In the genomic region with DNA sequence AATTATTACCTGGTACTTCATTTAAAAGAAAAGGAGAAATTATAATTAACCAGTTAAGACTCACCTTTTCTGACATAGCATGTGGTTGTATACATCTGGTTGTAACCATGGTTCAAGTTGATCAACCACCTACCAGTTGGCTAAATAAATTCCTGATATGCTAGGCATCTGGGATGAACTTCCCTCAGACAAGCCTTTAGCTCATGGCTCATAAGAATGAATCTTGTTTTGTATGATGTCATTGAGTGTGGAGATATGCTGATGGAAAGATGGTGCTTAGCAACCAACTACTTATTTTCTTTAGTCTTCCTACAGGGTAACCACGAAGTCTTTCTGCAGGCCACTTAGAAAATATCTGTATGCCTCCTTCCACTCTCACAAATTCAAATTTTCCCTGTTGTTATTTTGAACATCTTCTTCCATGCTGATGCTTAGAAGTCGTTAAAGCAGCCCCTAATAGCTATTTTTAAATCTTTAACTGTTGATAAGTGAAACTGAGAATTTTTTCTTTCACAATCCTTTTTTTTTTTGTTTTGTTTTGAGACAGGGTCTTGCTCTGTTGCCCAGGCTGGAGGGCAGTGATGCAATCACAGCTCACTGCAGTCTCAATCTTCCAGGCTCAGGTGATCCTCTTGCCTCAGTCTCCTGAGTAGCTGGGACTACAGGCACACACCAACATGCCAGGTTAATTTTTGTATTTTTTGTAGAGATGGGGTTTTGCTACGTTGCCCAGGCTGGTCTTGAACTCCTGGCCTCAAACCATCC, we compare ENCODE assay signal across 15 cellular contexts. TPM values are rescaled to one million over a fixed set of nuclear protein-coding genes. Genes with fewer than 3 reads are reported as not detected.
A peak's percentile ranks its signal among the peaks of the same experiment; 100 is the strongest.
DNase-seq lines count a peak whose midpoint lies in the region; ATAC-seq and TF ChIP-seq lines count a peak whose summit lies in the region.
"Had no signal": no experiment of that assay in that cellular context is flagged by ENCODE, and none has a peak within 500 bp of the region (broad histone marks: within the 10 kb centered on the region; RNA-seq: fewer than 3 reads in every experiment).

No MANE protein-coding gene starts in this region.

- H3F3A ChIP-seq in PC-9 (ENCODE audit: insufficient read depth, low read depth) = peaks cover 20% of the 10 kb centered on the region

- no peak overlapping the region for H2AFZ ChIP-seq in PC-9

- H3K9me2 ChIP-seq in PC-9 (ENCODE audit: insufficient read depth) = no peaks in the 10 kb centered on the region

- peaks cover 60% of the 10 kb centered on the region for H3K4me1 ChIP-seq in PC-9 (replicated peaks; ENCODE audit: insufficient read depth)
- H3K4me1 ChIP-seq: esophagus muscularis mucosa, Peyer's patch had no signal

- CTCF ChIA-PET in PC-9 (lab: Charles Lee) = interaction anchor here (0.6 kb wide), 1 partner anchor 40 kb away, joined by 3 read pairs; no protein-coding TSS in a partner anchor

- no peaks in the 10 kb centered on the region for H3K36me3 ChIP-seq in PC-9 (ENCODE audit: low read depth)
- no peaks in the 10 kb centered on the region for H3K36me3 ChIP-seq in H7 (replicated peaks; ENCODE audit: control insufficient read depth, insufficient read depth, low read length)
- H3K36me3 ChIP-seq: esophagus muscularis mucosa, Peyer's patch had no signal

- POLR2A ChIA-PET in PC-9 (lab: Charles Lee; ENCODE audit: unreplicated experiment) = no interaction called here

- H3K27me3 ChIP-seq in PC-9 (ENCODE audit: insufficient read depth, low read depth) = no peaks in the 10 kb centered on the region
- H3K27me3 ChIP-seq in H7 (ENCODE audit: control insufficient read depth, insufficient read depth, low read length) = no peaks in the 10 kb centered on the region
- H3K27me3 ChIP-seq: esophagus muscularis mucosa, Peyer's patch had no signal

- BruUV-seq in PC-9 (replicated peaks; lab: Mats Ljungman, UMichigan) = no TSS peak

- intact Hi-C loops in PC-9 (cut with micrococcal nuclease; ENCODE audit: unreplicated experiment) = no loop called here

- no peak for TF ChIP-seq CTCF in PC-9 (conservative IDR thresholded peaks at IDR 0.05)

- H3K4me3 ChIP-seq in PC-9 (no peak overlapping the region), skeletal muscle cell (ENCODE audit: low read depth, low read length) (no peak overlapping the region), H7 (ENCODE audit: insufficient read depth, low read depth, low read length) (no peak overlapping the region)
- H3K4me3 ChIP-seq: esophagus muscularis mucosa, Peyer's patch had no signal

- no peaks in the 10 kb centered on the region for H4K20me1 ChIP-seq in PC-9 (ENCODE audit: insufficient read depth)

- peaks cover 12% of the 10 kb centered on the region for H3K9me3 ChIP-seq in PC-9 (ENCODE audit: insufficient read depth, low read depth)
- H3K9me3 ChIP-seq: esophagus muscularis mucosa, Peyer's patch had no signal

- no peaks in the 10 kb centered on the region for H3K79me2 ChIP-seq in PC-9 (ENCODE audit: low read depth)

- DNase-seq in PC-9 (no peak), epithelial cell of prostate (ENCODE audit: low read depth, low spot score) (peak; percentile 86), skeletal muscle cell (ENCODE audit: low read depth) (peak; percentile 68), H7 (no peak)
- DNase-seq in effector CD4-positive, alpha-beta T cell = no peak
- DNase-seq: anterior cingulate cortex, KG1, kidney, NCI-H2171 treated with DMSO at 0.1 percent for 48 hours, Peyer's patch had no signal

- H3K4me2 ChIP-seq in PC-9 = no peak overlapping the region

- H3K27ac ChIP-seq in PC-9 (peak overlapping the region; percentile 77), epithelial cell of prostate (peak overlapping the region; percentile 97)
- H3K27ac ChIP-seq: esophagus muscularis mucosa, Peyer's patch had no signal

- ATAC-seq in GM19351 (IDR thresholded peaks at IDR 0.05; ENCODE audit: unreplicated experiment) (peak; percentile 46), GM21423 (IDR thresholded peaks at IDR 0.05; ENCODE audit: unreplicated experiment) (no peak)
- ATAC-seq: natural killer cell treated with Interleukin-12 subunit alpha and Interleukin-12 subunit beta and Interleukin-15 and Interleukin-18, amount 100 ng/mL, for 72 hours; stimulated activated memory B cell treated with anti-CD40 and anti-IgM and Interleukin-4, amounts not matched to agents 10 μg/mL and 1 μg/mL and 100 μg/mL, for 72 hours had no signal

RNA-seq across cellular contexts. Expression of a gene that starts 51.9 kb away (rescaled TPM):
- 1.6 and 1.9 TPM in 2 replicates for total RNA-seq in PC-9 (2021)
- total RNA-seq in H7 (2014; rRNA removed; shearing (Covaris generic)) = 0.28 TPM in 1 of 2 replicates, not detected in the other
- total RNA-seq: natural killer cell treated with Interleukin-12 subunit alpha and Interleukin-12 subunit beta and Interleukin-15 and Interleukin-18, amount 100 ng/mL, for 72 hours; Peyer's patch had no signal

Comparison
In these comparisons a context has a peak if more than half of its experiments do, and no peak if none do; other contexts are left out.
1. DNase-seq: peak in epithelial cell of prostate (single experiment) and skeletal muscle cell (single experiment); none in PC-9 (0 of 2), effector CD4-positive, alpha-beta T cell (single experiment) and H7 (single experiment).